ENCODE assay signal across 23 cellular contexts in genomic region chr1:87718241-87718950, GRCh38.
DNase-seq lines count a peak whose midpoint lies in the region; ATAC-seq, FAIRE-seq and TF ChIP-seq lines count a peak whose summit lies in the region.
"Had no signal": no experiment of that assay in that cellular context is flagged by ENCODE, and none has a peak within 500 bp of the region (broad histone marks: within the 10 kb centered on the region; RNA-seq: fewer than 3 reads in every experiment).

No MANE protein-coding gene starts in this region.

- WGBS in HepG2 (ENCODE audit: low lambda C conversion rate), result 36% methylated on average over 1 of the region's 1 CpG
- WGBS in right lobe of liver (ENCODE audit: insufficient coverage, low coverage, low lambda C conversion rate, missing lambda C conversion rate), result 50% methylated on average over 1 of the region's 1 CpG

- no peaks in the 10 kb centered on the region for H3K36me3 Mint-ChIP-seq in activated CD8-positive, alpha-beta memory T cell treated with anti-CD3 and anti-CD28 coated beads, Interleukin-2, amount 10 ng/mL, durations not matched to agents 7 days and 5 days
- H3K36me3 Mint-ChIP-seq: activated naive CD4-positive, alpha-beta T cell treated with anti-CD3 and anti-CD28 coated beads, Interleukin-2, amount 50 U/mL, for 72 hours; CD4-positive, CD25-positive, alpha-beta regulatory T cell had no signal

- intact Hi-C loops in HepG2 (cut with micrococcal nuclease; ENCODE audit: unreplicated experiment), result no loop called here
- intact Hi-C loops in right lobe of liver (cut with DNase I), result no loop called here

- no peak overlapping the region for H2AFZ ChIP-seq in HepG2 (ENCODE audit: low read length)

- TF ChIP-seq EP300 in HepG2 (IDR thresholded peaks at IDR 0.05; ENCODE audit: low read depth in 2 of 2, low read length in 2 of 2) (no peak), HepG2 (CRISPR knock-in tag; IDR thresholded peaks at IDR 0.05; ENCODE audit: borderline replicate concordance) (no peak)

- no peaks in the 10 kb centered on the region for H3K27me3 Mint-ChIP-seq in stimulated activated naive CD8-positive, alpha-beta T cell treated with anti-CD3 and anti-CD28 coated beads, Interleukin-15, amount 100 ng/mL, for 72 hours
- peaks cover 14% of the 10 kb centered on the region for H3K27me3 Mint-ChIP-seq in activated CD8-positive, alpha-beta memory T cell treated with anti-CD3 and anti-CD28 coated beads, Interleukin-2, amount 10 ng/mL, durations not matched to agents 7 days and 5 days

- DNase-seq in HepG2 (ENCODE audit: low spot score) (no peak), right lobe of liver (no peak), NCI-H1105 (lab: John Stamatoyannopoulos, UW) (peak; percentile 31), foreskin melanocyte (peak; percentile 21)
- DNase-seq in activated naive CD4-positive, alpha-beta T cell (lab: John Stamatoyannopoulos, UW), result no peak
- no peak for DNase-seq in stimulated activated naive CD8-positive, alpha-beta T cell treated with anti-CD3 and anti-CD28 coated beads, Interleukin-15, amount 100 ng/mL, for 72 hours
- no peak for DNase-seq in activated CD8-positive, alpha-beta memory T cell treated with anti-CD3 and anti-CD28 coated beads, Interleukin-2, amount 10 ng/mL, durations not matched to agents 7 days and 5 days
- DNase-seq: activated CD8-positive, alpha-beta memory T cell treated with anti-CD3 and anti-CD28 coated beads for 24 hours; activated T-cell treated with anti-CD3 and anti-CD28 coated beads, Interleukin-2, amount 50 U/mL, for 72 hours; CD4-positive, CD25-positive, alpha-beta regulatory T cell; DND-41; effector CD8-positive, alpha-beta T cell; H7; nephron progenitor cell; RPMI8226; stimulated activated CD4-positive, alpha-beta T cell treated with anti-CD3 and anti-CD28 coated beads, Interleukin-2, amount 100 ng/mL, for 24 hours; stimulated activated naive CD4-positive, alpha-beta T cell treated with Interleukin-2 at 50 U/mL for 16 hours; thyroid gland had no signal

- H3K4me3 Mint-ChIP-seq in stimulated activated naive CD8-positive, alpha-beta T cell treated with anti-CD3 and anti-CD28 coated beads, Interleukin-15, amount 100 ng/mL, for 72 hours, result no peak overlapping the region
- H3K4me3 Mint-ChIP-seq in activated CD8-positive, alpha-beta memory T cell treated with anti-CD3 and anti-CD28 coated beads, Interleukin-2, amount 10 ng/mL, durations not matched to agents 7 days and 5 days, result no peak overlapping the region
- H3K4me3 Mint-ChIP-seq: activated T-cell treated with anti-CD3 and anti-CD28 coated beads, Interleukin-2, amount 50 U/mL, for 72 hours; CD4-positive, CD25-positive, alpha-beta regulatory T cell; nephron progenitor cell had no signal

- BruUV-seq in HepG2 (replicated peaks; lab: Mats Ljungman, UMichigan), result no TSS peak

- no peaks in the 10 kb centered on the region for H3K27me3 ChIP-seq in HepG2 (ENCODE audit: control insufficient read depth in 1 of 2, insufficient read depth in 2 of 2, low read length in 2 of 2)
- no peaks in the 10 kb centered on the region for H3K27me3 ChIP-seq in right lobe of liver
- H3K27me3 ChIP-seq: thyroid gland had no signal

- in situ Hi-C loops in HepG2 (cut with HindIII; ENCODE audit: extremely low pct_ligation_motif_present, low pct_unique_long_range_greater_than_20kb), result no loop called here

- H3K9ac ChIP-seq in HepG2 (ENCODE audit: insufficient read depth, low read depth, low read length), result no peak overlapping the region

- H3K4me1 Mint-ChIP-seq in stimulated activated naive CD8-positive, alpha-beta T cell treated with anti-CD3 and anti-CD28 coated beads, Interleukin-15, amount 100 ng/mL, for 72 hours, result no peaks in the 10 kb centered on the region
- H3K4me1 Mint-ChIP-seq in activated CD8-positive, alpha-beta memory T cell treated with anti-CD3 and anti-CD28 coated beads, Interleukin-2, amount 10 ng/mL, durations not matched to agents 7 days and 5 days, result no peaks in the 10 kb centered on the region
- H3K4me1 Mint-ChIP-seq: CD4-positive, CD25-positive, alpha-beta regulatory T cell had no signal

- H3K9me3 ChIP-seq in HepG2 (ENCODE audit: low read length) (no peaks in the 10 kb centered on the region), right lobe of liver (no peaks in the 10 kb centered on the region)
- H3K9me3 ChIP-seq: thyroid gland had no signal

- H4K20me1 ChIP-seq in HepG2 (ENCODE audit: insufficient read depth, low read length), result no peaks in the 10 kb centered on the region

- H3K4me1 ChIP-seq in HepG2 (ENCODE audit: insufficient read depth, low read length) (peaks cover 31% of the 10 kb centered on the region), right lobe of liver (no peaks in the 10 kb centered on the region)
- H3K4me1 ChIP-seq: thyroid gland had no signal

- no peak for TF ChIP-seq POLR2A in HepG2 (IDR thresholded peaks at IDR 0.05; ENCODE audit: insufficient read depth in 1 of 2, low read depth in 2 of 2, low read length in 2 of 2)
- no peak for TF ChIP-seq POLR2A in right lobe of liver (IDR thresholded peaks at IDR 0.05)

- no peak for TF ChIP-seq RAD21 in HepG2 (CRISPR knock-in tag; IDR thresholded peaks at IDR 0.05)

- H3K27ac ChIP-seq in HepG2 (ENCODE audit: extremely low read length, insufficient read depth, low read length) (no peak overlapping the region), right lobe of liver (no peak overlapping the region)
- H3K27ac ChIP-seq: thyroid gland had no signal

- ATAC-seq in HepG2 (no peak), right lobe of liver (no peak), GM19035 (IDR thresholded peaks at IDR 0.05; ENCODE audit: unreplicated experiment) (no peak)
- ATAC-seq in stimulated activated naive CD8-positive, alpha-beta T cell treated with anti-CD3 and anti-CD28 coated beads, Interleukin-15, amount 100 ng/mL, for 72 hours, result no peak
- no peak for ATAC-seq in activated CD8-positive, alpha-beta memory T cell treated with anti-CD3 and anti-CD28 coated beads, Interleukin-2, amount 10 ng/mL, durations not matched to agents 7 days and 5 days
- ATAC-seq: activated CD4-positive, CD25-positive, alpha-beta regulatory T cell treated with anti-CD3 and anti-CD28 coated beads, Interleukin-2, amount 50 U/mL, for 24 hours; activated naive CD4-positive, alpha-beta T cell treated with anti-CD3 and anti-CD28 coated beads, Interleukin-2, amount 50 U/mL, for 72 hours; activated T-cell treated with anti-CD3 and anti-CD28 coated beads, Interleukin-2, amount 50 U/mL, for 72 hours had no signal

- no peak overlapping the region for H3K27ac Mint-ChIP-seq in stimulated activated naive CD8-positive, alpha-beta T cell treated with anti-CD3 and anti-CD28 coated beads, Interleukin-15, amount 100 ng/mL, for 72 hours
- no peak overlapping the region for H3K27ac Mint-ChIP-seq in activated CD8-positive, alpha-beta memory T cell treated with anti-CD3 and anti-CD28 coated beads, Interleukin-2, amount 10 ng/mL, durations not matched to agents 7 days and 5 days
- H3K27ac Mint-ChIP-seq: activated naive CD4-positive, alpha-beta T cell treated with anti-CD3 and anti-CD28 coated beads, Interleukin-2, amount 50 U/mL, for 72 hours; activated T-cell treated with anti-CD3 and anti-CD28 coated beads, Interleukin-2, amount 50 U/mL, for 72 hours; CD4-positive, CD25-positive, alpha-beta regulatory T cell; nephron progenitor cell had no signal

- no peaks in the 10 kb centered on the region for H3K9me3 Mint-ChIP-seq in stimulated activated naive CD8-positive, alpha-beta T cell treated with anti-CD3 and anti-CD28 coated beads, Interleukin-15, amount 100 ng/mL, for 72 hours
- no peaks in the 10 kb centered on the region for H3K9me3 Mint-ChIP-seq in activated CD8-positive, alpha-beta memory T cell treated with anti-CD3 and anti-CD28 coated beads, Interleukin-2, amount 10 ng/mL, durations not matched to agents 7 days and 5 days (ENCODE audit: low read depth)
- H3K9me3 Mint-ChIP-seq: activated naive CD4-positive, alpha-beta T cell treated with anti-CD3 and anti-CD28 coated beads, Interleukin-2, amount 50 U/mL, for 72 hours; nephron progenitor cell had no signal

- H3K4me3 ChIP-seq in HepG2 (replicated peaks in 1 of 3; ENCODE audit: insufficient read depth in 1 of 3, low read depth in 2 of 3, low read length in 3 of 3), result no peak overlapping the region
- H3K4me3 ChIP-seq in right lobe of liver, result no peak overlapping the region
- H3K4me3 ChIP-seq: thyroid gland had no signal

- no peak for TF ChIP-seq CTCF in HepG2 (CRISPR knock-in tag; IDR thresholded peaks at IDR 0.05)
- TF ChIP-seq CTCF in right lobe of liver (IDR thresholded peaks at IDR 0.05), result no peak

- H3K36me3 ChIP-seq in HepG2 (replicated peaks in 1 of 2; ENCODE audit: control insufficient read depth in 1 of 2, insufficient read depth in 2 of 2, low read length in 2 of 2) (no peaks in the 10 kb centered on the region), right lobe of liver (no peaks in the 10 kb centered on the region)
- H3K36me3 ChIP-seq: thyroid gland had no signal

- no peaks in the 10 kb centered on the region for H3K79me2 ChIP-seq in HepG2 (ENCODE audit: insufficient read depth, low read length)

- CTCF ChIA-PET in HepG2 (lab: Yijun Ruan, JAX; ENCODE audit: low intra/inter-chr PET ratio, low total read pairs), result no interaction called here
- CTCF ChIA-PET in activated CD8-positive, alpha-beta memory T cell treated with anti-CD3 and anti-CD28 coated beads, Interleukin-2, amount 10 ng/mL, durations not matched to agents 7 days and 5 days (lab: Charles Lee), result no interaction called here

- H3K4me2 ChIP-seq in HepG2 (ENCODE audit: low read depth, low read length), result no peak overlapping the region

- POLR2A ChIA-PET in HepG2 (lab: Yijun Ruan, JAX), result no interaction called here

- FAIRE-seq in HepG2 (lab: Jason Lieb, UNC), result no peak
- FAIRE-seq: astrocyte, HTR-8/SVneo had no signal

TF ChIP-seq in HepG2, 621 proteins besides CTCF, POLR2A, EP300 and RAD21:
- TF ChIP-seq SRF (IDR thresholded peaks at IDR 0.05; ENCODE audit: low read depth, low read length) (peak; percentile 24; the same call in 1 of the 2 replicates), NFIC (IDR thresholded peaks at IDR 0.05; ENCODE audit: low read length) (no peak)

Comparison
In these comparisons a context has a peak if more than half of its experiments do, and no peak if none do; other contexts are left out.
1. DNase-seq: peak in NCI-H1105 (single experiment) and foreskin melanocyte (single experiment); none in HepG2 (single experiment), right lobe of liver (0 of 3), activated naive CD4-positive, alpha-beta T cell (0 of 4), stimulated activated naive CD8-positive, alpha-beta T cell treated with anti-CD3 and anti-CD28 coated beads, Interleukin-15, amount 100 ng/mL, for 72 hours (0 of 2) and activated CD8-positive, alpha-beta memory T cell treated with anti-CD3 and anti-CD28 coated beads, Interleukin-2, amount 10 ng/mL, durations not matched to agents 7 days and 5 days (single experiment).